In genomic region chrX:283115-283845, GRCh38 we compare ENCODE assay signal across 1 cellular context.
A peak's percentile ranks its signal among the peaks of the same experiment; 100 is the strongest.
TF ChIP-seq lines count a peak whose summit lies in the region.

No MANE protein-coding gene starts in this region.

TF ChIP-seq in GM12878, 131 proteins besides CTCF, POLR2A, EP300 and RAD21 (continued from another document):
- no peak for TF ChIP-seq BACH1 (IDR thresholded peaks at IDR 0.05; ENCODE audit: borderline replicate concordance)
- TF ChIP-seq TAF1 (IDR thresholded peaks at IDR 0.05; ENCODE audit: borderline replicate concordance, low read depth, low read length) = 0 out of 2 replicates have a peak, but pooled peaks have one; percentile 59
- TF ChIP-seq E2F8 (IDR thresholded peaks at IDR 0.05; ENCODE audit: low read depth, partially characterized antibody) = peak; percentile 76
- peak; percentile 34; the same call in 1 of the 2 replicates for TF ChIP-seq SPI1 (IDR thresholded peaks at IDR 0.05; ENCODE audit: borderline replicate concordance, insufficient read depth, low read depth, low read length)
- TF ChIP-seq ZZZ3 (IDR thresholded peaks at IDR 0.05; ENCODE audit: control insufficient read depth, insufficient read length, low read depth) = no peak
- peak; percentile 66 for TF ChIP-seq CREB1 (IDR thresholded peaks at IDR 0.05; ENCODE audit: low read depth)
- TF ChIP-seq ZNF384 (IDR thresholded peaks at IDR 0.05; ENCODE audit: borderline replicate concordance, low read depth, low read length) = peak; percentile 74
- TF ChIP-seq BMI1 (IDR thresholded peaks at IDR 0.05; ENCODE audit: borderline replicate concordance) = no peak
- no peak for TF ChIP-seq IRF3 (IDR thresholded peaks at IDR 0.05)
- TF ChIP-seq ESRRA (IDR thresholded peaks at IDR 0.05; ENCODE audit: low read length) = no peak
- TF ChIP-seq HDAC6 (IDR thresholded peaks at IDR 0.05; ENCODE audit: unreplicated experiment) = no peak
- TF ChIP-seq, protein P1, sequence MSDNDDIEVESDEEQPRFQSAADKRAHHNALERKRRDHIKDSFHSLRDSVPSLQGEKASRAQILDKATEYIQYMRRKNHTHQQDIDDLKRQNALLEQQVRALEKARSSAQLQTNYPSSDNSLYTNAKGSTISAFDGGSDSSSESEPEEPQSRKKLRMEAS (IDR thresholded peaks at IDR 0.05; ENCODE audit: low read depth, low read length) = no peak
- peak; percentile 80 for TF ChIP-seq SP1 (IDR thresholded peaks at IDR 0.05; ENCODE audit: low read depth, low read length)
- peak; percentile 54 for TF ChIP-seq RUNX3 (IDR thresholded peaks at IDR 0.05; ENCODE audit: low read length)
- peak; percentile 62 for TF ChIP-seq NBN (IDR thresholded peaks at IDR 0.05)
- TF ChIP-seq, protein P2, sequence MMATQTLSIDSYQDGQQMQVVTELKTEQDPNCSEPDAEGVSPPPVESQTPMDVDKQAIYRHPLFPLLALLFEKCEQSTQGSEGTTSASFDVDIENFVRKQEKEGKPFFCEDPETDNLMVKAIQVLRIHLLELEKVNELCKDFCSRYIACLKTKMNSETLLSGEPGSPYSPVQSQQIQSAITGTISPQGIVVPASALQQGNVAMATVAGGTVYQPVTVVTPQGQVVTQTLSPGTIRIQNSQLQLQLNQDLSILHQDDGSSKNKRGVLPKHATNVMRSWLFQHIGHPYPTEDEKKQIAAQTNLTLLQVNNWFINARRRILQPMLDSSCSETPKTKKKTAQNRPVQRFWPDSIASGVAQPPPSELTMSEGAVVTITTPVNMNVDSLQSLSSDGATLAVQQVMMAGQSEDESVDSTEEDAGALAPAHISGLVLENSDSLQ (IDR thresholded peaks at IDR 0.05) = peak; percentile 98
- no peak for TF ChIP-seq NR2C2 (IDR thresholded peaks at IDR 0.05; ENCODE audit: borderline replicate concordance, control insufficient read depth, insufficient read length, low read depth)
- TF ChIP-seq HDGF (IDR thresholded peaks at IDR 0.05) = peak; percentile 87
- no peak for TF ChIP-seq STAT1 (conservative IDR thresholded peaks at IDR 0.05)
- TF ChIP-seq E4F1 (IDR thresholded peaks at IDR 0.05; ENCODE audit: borderline replicate concordance, partially characterized antibody) = no peak
- TF ChIP-seq RELA (IDR thresholded peaks at IDR 0.05; ENCODE audit: borderline replicate concordance, partially characterized antibody) = no peak
- TF ChIP-seq SUZ12 (IDR thresholded peaks at IDR 0.05; ENCODE audit: unreplicated experiment) = no peak
- TF ChIP-seq PBX3 (IDR thresholded peaks at IDR 0.05; ENCODE audit: insufficient replicate concordance, low read depth, low read length) = peak; percentile 94
- 0 out of 2 replicates have a peak, but pooled peaks have one; percentile 41 for TF ChIP-seq CREM (IDR thresholded peaks at IDR 0.05; ENCODE audit: low read depth)
- TF ChIP-seq EGR1 (IDR thresholded peaks at IDR 0.05; ENCODE audit: borderline replicate concordance in 1 of 2, low read depth in 2 of 2, low read length in 2 of 2) = 0 out of 3 replicates have a peak, but pooled peaks of 1 of the 2 experiments have one; percentile 32
- TF ChIP-seq, protein P3, sequence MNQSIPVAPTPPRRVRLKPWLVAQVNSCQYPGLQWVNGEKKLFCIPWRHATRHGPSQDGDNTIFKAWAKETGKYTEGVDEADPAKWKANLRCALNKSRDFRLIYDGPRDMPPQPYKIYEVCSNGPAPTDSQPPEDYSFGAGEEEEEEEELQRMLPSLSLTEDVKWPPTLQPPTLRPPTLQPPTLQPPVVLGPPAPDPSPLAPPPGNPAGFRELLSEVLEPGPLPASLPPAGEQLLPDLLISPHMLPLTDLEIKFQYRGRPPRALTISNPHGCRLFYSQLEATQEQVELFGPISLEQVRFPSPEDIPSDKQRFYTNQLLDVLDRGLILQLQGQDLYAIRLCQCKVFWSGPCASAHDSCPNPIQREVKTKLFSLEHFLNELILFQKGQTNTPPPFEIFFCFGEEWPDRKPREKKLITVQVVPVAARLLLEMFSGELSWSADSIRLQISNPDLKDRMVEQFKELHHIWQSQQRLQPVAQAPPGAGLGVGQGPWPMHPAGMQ (IDR thresholded peaks at IDR 0.05; ENCODE audit: borderline replicate concordance) = no peak
- peak; percentile 89 for TF ChIP-seq YY1 (IDR thresholded peaks at IDR 0.05; ENCODE audit: low read depth, low read length)
- TF ChIP-seq ZBTB4 (CRISPR knock-in tag; IDR thresholded peaks at IDR 0.05) = no peak
- peak; percentile 87; the same call in 1 of the 2 replicates for TF ChIP-seq RB1 (IDR thresholded peaks at IDR 0.05; ENCODE audit: borderline replicate concordance)
- no peak for TF ChIP-seq TBL1XR1 (IDR thresholded peaks at IDR 0.05; ENCODE audit: low read depth, low read length)
- TF ChIP-seq NR2F1 (conservative IDR thresholded peaks at IDR 0.05) = no peak
- peak; percentile 95; the same call in 2 of the 3 replicates for TF ChIP-seq POU2F2 (IDR thresholded peaks at IDR 0.05; ENCODE audit: borderline replicate concordance, low read depth, low read length)
- no peak for TF ChIP-seq SREBF1 (IDR thresholded peaks at IDR 0.05; ENCODE audit: low read length)
- TF ChIP-seq, protein P4, sequence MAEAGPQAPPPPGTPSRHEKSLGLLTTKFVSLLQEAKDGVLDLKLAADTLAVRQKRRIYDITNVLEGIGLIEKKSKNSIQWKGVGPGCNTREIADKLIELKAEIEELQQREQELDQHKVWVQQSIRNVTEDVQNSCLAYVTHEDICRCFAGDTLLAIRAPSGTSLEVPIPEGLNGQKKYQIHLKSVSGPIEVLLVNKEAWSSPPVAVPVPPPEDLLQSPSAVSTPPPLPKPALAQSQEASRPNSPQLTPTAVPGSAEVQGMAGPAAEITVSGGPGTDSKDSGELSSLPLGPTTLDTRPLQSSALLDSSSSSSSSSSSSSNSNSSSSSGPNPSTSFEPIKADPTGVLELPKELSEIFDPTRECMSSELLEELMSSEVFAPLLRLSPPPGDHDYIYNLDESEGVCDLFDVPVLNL (IDR thresholded peaks at IDR 0.05; ENCODE audit: low read depth, low read length) = peak; percentile 83
- no peak for TF ChIP-seq NFIC (IDR thresholded peaks at IDR 0.05; ENCODE audit: low read depth, low read length)
- TF ChIP-seq ATF7 (IDR thresholded peaks at IDR 0.05; ENCODE audit: low read depth) = 0 out of 2 replicates have a peak, but pooled peaks have one; percentile 12
- TF ChIP-seq ZBTB40 (IDR thresholded peaks at IDR 0.05; ENCODE audit: borderline replicate concordance) = no peak
- TF ChIP-seq SUPT20H (IDR thresholded peaks at IDR 0.05; ENCODE audit: borderline replicate concordance, control insufficient read depth, low read depth, low read length) = no peak
- peak; percentile 64 to 78; a peak in 2 of 4 replicates for TF ChIP-seq BHLHE40 (IDR thresholded peaks at IDR 0.05; ENCODE audit: borderline replicate concordance in 1 of 2, low read depth in 2 of 2, low read length in 1 of 2)
